Comparison of ENCODE assay signal across 9 cellular contexts in genomic region chr5:173016069-173016455, GRCh38. TPM values are rescaled to one million over a fixed set of nuclear protein-coding genes. Genes with fewer than 3 reads are reported as not detected.
DNase-seq lines count a peak whose midpoint lies in the region; ATAC-seq and TF ChIP-seq lines count a peak whose summit lies in the region.
"Had no signal": no experiment of that assay in that cellular context is flagged by ENCODE, and none has a peak within 500 bp of the region (broad histone marks: within the 10 kb centered on the region; RNA-seq: fewer than 3 reads in every experiment).

No MANE protein-coding gene starts in this region.

- no peak for TF ChIP-seq POLR2A in prostate gland (IDR thresholded peaks at IDR 0.05)

- no peak overlapping the region for H3K4me3 ChIP-seq in CD4-positive, CD25-positive, alpha-beta regulatory T cell (ENCODE audit: low read depth, low read length)
- H3K4me3 ChIP-seq in RWPE2 (ENCODE audit: severe bottlenecking), result no peak overlapping the region
- no peak overlapping the region for H3K4me3 ChIP-seq in esophagus (ENCODE audit: low read depth in 1 of 2, low read length in 2 of 2)
- no peak overlapping the region for H3K4me3 ChIP-seq in prostate gland

- DNase-seq in CD4-positive, CD25-positive, alpha-beta regulatory T cell, result no peak
- DNase-seq in RWPE2 (ENCODE audit: low spot score) (no peak), prostate gland (ENCODE audit: low spot score) (no peak), mesenteric fat pad (ENCODE audit: low spot score) (no peak), NCI-H1694 (lab: John Stamatoyannopoulos, UW) (no peak), LoVo (ENCODE audit: low spot score) (no peak)
- DNase-seq: MM.1S had no signal

- H3K27me3 Mint-ChIP-seq in CD4-positive, CD25-positive, alpha-beta regulatory T cell, result no peaks in the 10 kb centered on the region

- peaks cover 3% of the 10 kb centered on the region for H3K4me1 ChIP-seq in CD4-positive, CD25-positive, alpha-beta regulatory T cell (ENCODE audit: control insufficient read depth, insufficient read depth, low read length, poor library complexity, severe bottlenecking)
- H3K4me1 ChIP-seq in RWPE2 (ENCODE audit: insufficient read depth, poor library complexity, severe bottlenecking) (peaks cover 29% of the 10 kb centered on the region), esophagus (ENCODE audit: control insufficient read depth in 2 of 2, insufficient read depth in 2 of 2, low read length in 1 of 2) (peaks cover 0 to 4% of the 10 kb centered on the region in 2 donors), prostate gland (replicated peaks) (peaks cover 25% of the 10 kb centered on the region)

- no peaks in the 10 kb centered on the region for H3K27me3 ChIP-seq in CD4-positive, CD25-positive, alpha-beta regulatory T cell (ENCODE audit: control insufficient read depth, insufficient read depth, low read length)
- H3K27me3 ChIP-seq in RWPE2 (ENCODE audit: insufficient read depth, poor library complexity, severe bottlenecking) (no peaks in the 10 kb centered on the region), esophagus (ENCODE audit: control insufficient read depth in 1 of 2, insufficient read depth in 2 of 2, low read length in 2 of 2) (no peaks in the 10 kb centered on the region), prostate gland (replicated peaks; ENCODE audit: insufficient read depth) (no peaks in the 10 kb centered on the region)

- peaks cover 25 to 62% (median 44%) of the 10 kb centered on the region in 4 donors for H3K4me1 Mint-ChIP-seq in CD4-positive, CD25-positive, alpha-beta regulatory T cell

- peaks cover 29% of the 10 kb centered on the region for H3K36me3 ChIP-seq in CD4-positive, CD25-positive, alpha-beta regulatory T cell (ENCODE audit: control insufficient read depth, insufficient read depth, low read length)
- H3K36me3 ChIP-seq in RWPE2 (ENCODE audit: low read depth), result no peaks in the 10 kb centered on the region; the same call in 1 of the 2 replicates
- peaks cover 0 to 2% of the 10 kb centered on the region in 2 donors for H3K36me3 ChIP-seq in esophagus (ENCODE audit: control insufficient read depth in 2 of 2, insufficient read depth in 2 of 2, low read length in 1 of 2)
- no peaks in the 10 kb centered on the region for H3K36me3 ChIP-seq in prostate gland

- TF ChIP-seq CTCF in RWPE2 (IDR thresholded peaks at IDR 0.05; ENCODE audit: poor library complexity, severe bottlenecking) (no peak), prostate gland (IDR thresholded peaks at IDR 0.05) (no peak)

- peaks cover 22% of the 10 kb centered on the region for H3K36me3 Mint-ChIP-seq in CD4-positive, CD25-positive, alpha-beta regulatory T cell

- peak overlapping the region in 1 of 4 donors; percentile 75 for H3K4me3 Mint-ChIP-seq in CD4-positive, CD25-positive, alpha-beta regulatory T cell

- H3K27ac ChIP-seq in CD4-positive, CD25-positive, alpha-beta regulatory T cell (ENCODE audit: insufficient read depth, low read length, poor library complexity, severe bottlenecking), result no peak overlapping the region
- peak overlapping the region; percentile 54 for H3K27ac ChIP-seq in RWPE2 (ENCODE audit: poor library complexity, severe bottlenecking)
- peak overlapping the region; percentile 59 to 77 for H3K27ac ChIP-seq in esophagus (ENCODE audit: low read depth in 2 of 2, low read length in 1 of 2)
- peak overlapping the region; percentile 60 to 81 for H3K27ac ChIP-seq in prostate gland

- H3K27ac Mint-ChIP-seq in CD4-positive, CD25-positive, alpha-beta regulatory T cell, result peak overlapping the region; percentile 49 to 88 (median 78)

- intact Hi-C loops in prostate gland (cut with DNase I), result loop anchor here (5.0 kb wide), 1 partner anchor 41 kb away; the partner anchor contains the start of gene CREBRF

- no peaks in the 10 kb centered on the region for H3K9me3 ChIP-seq in CD4-positive, CD25-positive, alpha-beta regulatory T cell (ENCODE audit: control insufficient read depth in 2 of 2, low read length in 2 of 2)
- H3K9me3 ChIP-seq in RWPE2 (ENCODE audit: severe bottlenecking), result no peaks in the 10 kb centered on the region
- H3K9me3 ChIP-seq in esophagus (ENCODE audit: control insufficient read depth in 2 of 2, insufficient read depth in 1 of 2, low read depth in 1 of 2, low read length in 1 of 2), result no peaks in the 10 kb centered on the region
- no peaks in the 10 kb centered on the region for H3K9me3 ChIP-seq in prostate gland

- H3K9me3 Mint-ChIP-seq in CD4-positive, CD25-positive, alpha-beta regulatory T cell, result peaks cover 0 to 2% (median 0%) of the 10 kb centered on the region in 7 donors

- 94 to 96% methylated on average over 6 of the region's 6 CpGs for WGBS in esophagus, 2 donors
- 95% methylated on average over 6 of the region's 6 CpGs for WGBS in prostate gland

- no peak for ATAC-seq in CD4-positive, CD25-positive, alpha-beta regulatory T cell (ENCODE audit: low read depth in 2 of 2)
- no peak for ATAC-seq in RWPE2 (ENCODE audit: low read depth)
- ATAC-seq in HG03439 (IDR thresholded peaks at IDR 0.05; ENCODE audit: unreplicated experiment), result no peak

RNA-seq across cellular contexts. Expression of gene ATP6V0E1, which starts 32.5 kb away (rescaled TPM):
- total RNA-seq in CD4-positive, CD25-positive, alpha-beta regulatory T cell, result 106 TPM
- polyA plus RNA-seq in CD4-positive, CD25-positive, alpha-beta regulatory T cell, result 100 to 1,000 TPM; 499 to 691 (median 501) TPM
- polyA plus RNA-seq in esophagus, result 100 to 1,000 TPM; 182 to 192 TPM
- total RNA-seq in prostate gland (100 to 1,000 TPM; 171 to 232 TPM), mesenteric fat pad (319 TPM)

RNA-seq across cellular contexts. Expression of gene CREBRF, which starts 40.1 kb away (rescaled TPM):
- total RNA-seq in CD4-positive, CD25-positive, alpha-beta regulatory T cell, result 126 TPM
- polyA plus RNA-seq in CD4-positive, CD25-positive, alpha-beta regulatory T cell, result 10 to 100 TPM; 59.5 to 69.2 (median 65.1) TPM
- polyA plus RNA-seq in esophagus, result 1 to 10 TPM; 2.3 to 2.8 TPM
- total RNA-seq in prostate gland, result 10 to 100 TPM; 21.5 to 52.3 TPM
- total RNA-seq in mesenteric fat pad, result 18.4 TPM

RNA-seq across cellular contexts. Expression of gene RPL26L1, which starts 56.8 kb away (rescaled TPM):
- total RNA-seq in CD4-positive, CD25-positive, alpha-beta regulatory T cell, result 12.9 TPM
- 10 to 100 TPM; 38.9 to 51.6 (median 48.9) TPM for polyA plus RNA-seq in CD4-positive, CD25-positive, alpha-beta regulatory T cell
- 10 to 100 TPM; 40.2 to 65.9 TPM for polyA plus RNA-seq in esophagus
- 10 to 100 TPM; 20.4 to 47.6 TPM for total RNA-seq in prostate gland
- 28.2 TPM for total RNA-seq in mesenteric fat pad
